ENCODE assay signal across 13 cellular contexts in the genomic region with DNA sequence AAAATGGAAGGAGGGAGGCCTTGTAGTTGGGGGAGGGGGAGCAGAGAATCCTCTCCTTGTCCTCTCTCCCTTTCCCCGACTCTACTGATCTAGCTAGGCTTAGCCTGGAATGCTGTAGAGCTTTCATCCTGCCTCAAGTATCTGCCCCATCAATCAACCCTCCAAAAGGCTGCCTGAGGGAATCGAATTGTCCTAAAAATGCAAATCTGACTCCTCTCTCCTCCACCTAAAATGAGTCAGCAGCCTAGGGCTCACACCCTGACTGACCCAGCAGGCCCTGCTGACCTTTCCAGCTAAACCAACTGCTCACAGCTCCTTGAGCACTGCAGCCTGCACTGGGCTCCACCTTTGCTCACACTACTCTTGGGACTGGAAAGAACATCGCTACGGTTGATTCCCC. TPM values are rescaled to one million over a fixed set of nuclear protein-coding genes. Genes with fewer than 3 reads are reported as not detected.
DNase-seq lines count a peak whose midpoint lies in the region; ATAC-seq and TF ChIP-seq lines count a peak whose summit lies in the region.
"Had no signal": no experiment of that assay in that cellular context is flagged by ENCODE, and none has a peak within 500 bp of the region (broad histone marks: within the 10 kb centered on the region; RNA-seq: fewer than 3 reads in every experiment).

No MANE protein-coding gene starts in this region.

- H2BK5ac ChIP-seq in H9 (ENCODE audit: insufficient read length, low read length), result no peak overlapping the region

- no peak overlapping the region for H3T11ph ChIP-seq in H9 (ENCODE audit: low read length)

- intact Hi-C loops in activated CD8-positive, alpha-beta T cell treated with anti-CD3 and anti-CD28 coated beads for 36 hours (cut with micrococcal nuclease), result no loop called here
- intact Hi-C loops in gastrocnemius medialis (cut with DNase I; ENCODE audit: low total_unique reads), result no loop called here

- no peak overlapping the region for H3K4ac ChIP-seq in H9 (ENCODE audit: low read depth, low read length)

- H3K18ac ChIP-seq in H9 (ENCODE audit: insufficient read length, low read depth, low read length), result no peak overlapping the region

- no peak overlapping the region for H4K91ac ChIP-seq in H9 (ENCODE audit: insufficient read length, low read depth, low read length)

- H3K56ac ChIP-seq in H9 (ENCODE audit: insufficient read length, low read depth, low read length), result no peak overlapping the region

- peaks cover 41% of the 10 kb centered on the region for H3K4me1 ChIP-seq in DOHH2 (ENCODE audit: control insufficient read depth, low read length)
- H3K4me1 ChIP-seq in H9 (ENCODE audit: insufficient read depth, low read length), result peaks cover 6% of the 10 kb centered on the region; the same call in 1 of the 2 replicates
- no peaks in the 10 kb centered on the region for H3K4me1 ChIP-seq in Karpas-422 (ENCODE audit: low read length)
- H3K4me1 ChIP-seq in gastrocnemius medialis, result peaks cover 5 to 23% of the 10 kb centered on the region in 2 donors

- H3K23ac ChIP-seq in H9 (ENCODE audit: insufficient read length, low read depth, low read length), result no peak overlapping the region

- H3K4me3 ChIP-seq in DOHH2 (ENCODE audit: low read length), result no peak overlapping the region
- no peak overlapping the region for H3K4me3 ChIP-seq in Karpas-422 (ENCODE audit: low read length)
- no peak overlapping the region for H3K4me3 ChIP-seq in gastrocnemius medialis

- H3K4me1 Mint-ChIP-seq in H9, result peaks cover 33 to 40% of the 10 kb centered on the region in 2 experiments
- H3K4me1 Mint-ChIP-seq in activated CD8-positive, alpha-beta T cell treated with anti-CD3 and anti-CD28 coated beads for 36 hours (ENCODE audit: low read depth), result peaks cover 15% of the 10 kb centered on the region

- ATAC-seq in activated CD8-positive, alpha-beta T cell treated with anti-CD3 and anti-CD28 coated beads for 36 hours, result no peak
- ATAC-seq in GM21576 (IDR thresholded peaks at IDR 0.05; ENCODE audit: unreplicated experiment) (no peak), gastrocnemius medialis (no peak)

- H3K9me3 Mint-ChIP-seq in H9, result peaks cover 2 to 3% of the 10 kb centered on the region in 2 experiments; a peak in 3 of 5 replicates
- no peaks in the 10 kb centered on the region for H3K9me3 Mint-ChIP-seq in activated CD8-positive, alpha-beta T cell treated with anti-CD3 and anti-CD28 coated beads for 36 hours

- POLR2A ChIA-PET in activated CD8-positive, alpha-beta T cell treated with anti-CD3 and anti-CD28 coated beads for 36 hours (lab: Charles Lee), result interaction anchor here (0.8 to 10.0 kb wide), 2 partner anchors 12 to 15 kb away, joined by 3 to 238 read pairs; a partner anchor contains a TSS

- H3K14ac ChIP-seq in H9 (ENCODE audit: insufficient read depth, low read length), result peak overlapping the region; percentile 18; the same call in 1 of the 2 replicates

- TF ChIP-seq CTCF in DOHH2 (IDR thresholded peaks at IDR 0.05; ENCODE audit: low read depth, low read length, poor library complexity, severe bottlenecking) (no peak), H9 (conservative IDR thresholded peaks at IDR 0.05) (no peak), gastrocnemius medialis (IDR thresholded peaks at IDR 0.05 in 4 of 5, conservative IDR thresholded peaks at IDR 0.05 in 1 of 5) (no peak)
- TF ChIP-seq CTCF in activated CD8-positive, alpha-beta T cell treated with anti-CD3 and anti-CD28 coated beads for 36 hours (IDR thresholded peaks at IDR 0.05), result no peak

- H2BK120ac ChIP-seq in H9 (ENCODE audit: low read depth, low read length, poor library complexity, severe bottlenecking), result no peak overlapping the region

- no peak overlapping the region for H2AK5ac ChIP-seq in H9 (ENCODE audit: insufficient read length, low read length)

- no peaks in the 10 kb centered on the region for H3K79me1 ChIP-seq in H9 (ENCODE audit: insufficient read depth, low read depth, low read length, poor library complexity, severe bottlenecking)

- peaks cover 32 to 56% (median 51%) of the 10 kb centered on the region in 3 experiments for H3K36me3 Mint-ChIP-seq in H9 (ENCODE audit: insufficient read depth in 1 of 3, low read depth in 3 of 3)
- H3K36me3 Mint-ChIP-seq in activated CD8-positive, alpha-beta T cell treated with anti-CD3 and anti-CD28 coated beads for 36 hours (ENCODE audit: low read depth), result peaks cover 39% of the 10 kb centered on the region

- CTCF ChIA-PET in activated CD8-positive, alpha-beta T cell treated with anti-CD3 and anti-CD28 coated beads for 36 hours (lab: Charles Lee), result interaction anchor here (0.6 to 1.2 kb wide), 4 partner anchors 10 to 316 kb away, joined by 3 to 4 read pairs (median 3); no protein-coding TSS in a partner anchor

- peak overlapping the region; percentile 75 to 97 (median 94); a peak in 6 of 7 replicates for H3K27ac Mint-ChIP-seq in H9
- peak overlapping the region; percentile 17 for H3K27ac Mint-ChIP-seq in activated CD8-positive, alpha-beta T cell treated with anti-CD3 and anti-CD28 coated beads for 36 hours

- TF ChIP-seq POLR2A in gastrocnemius medialis (IDR thresholded peaks at IDR 0.05), result no peak

- DNase-seq in H9 (peak; percentile 78), iPS-NIHi7 (ENCODE audit: extremely low spot score) (peak; percentile 64), Karpas-422 (no peak), gastrocnemius medialis (no peak)
- no peak for DNase-seq in activated CD8-positive, alpha-beta T cell treated with anti-CD3 and anti-CD28 coated beads for 36 hours
- DNase-seq: activated CD4-positive, alpha-beta T cell treated with anti-CD3 and anti-CD28 coated beads, Interleukin-2, amount 50 U/mL, for 48 hours; caudate nucleus; glutamatergic neuron; IMR-90; NCI-H524; stimulated activated CD4-positive, alpha-beta T cell treated with anti-CD3 and anti-CD28 coated beads, Interleukin-4, amount 100 ng/mL, for 1 hour had no signal

- H3K9ac ChIP-seq in H9 (ENCODE audit: extremely low read depth, insufficient read length, low read length), result no peak overlapping the region
- no peak overlapping the region for H3K9ac ChIP-seq in Karpas-422 (ENCODE audit: low read length)

- H3K9me3 ChIP-seq in DOHH2 (ENCODE audit: control insufficient read depth, insufficient read depth, low read length), result no peaks in the 10 kb centered on the region
- no peaks in the 10 kb centered on the region for H3K9me3 ChIP-seq in H9 (ENCODE audit: control insufficient read depth, low read depth, low read length)
- H3K9me3 ChIP-seq in Karpas-422 (ENCODE audit: low read length), result no peaks in the 10 kb centered on the region
- H3K9me3 ChIP-seq in gastrocnemius medialis, result no peaks in the 10 kb centered on the region

- no peak overlapping the region for H2BK12ac ChIP-seq in H9 (ENCODE audit: insufficient read length, low read depth, low read length)

- H2BK20ac ChIP-seq in H9 (ENCODE audit: low read depth, low read length, poor library complexity, severe bottlenecking), result no peak overlapping the region

- peaks cover 13% of the 10 kb centered on the region for H3F3A ChIP-seq in DOHH2 (ENCODE audit: control insufficient read depth, insufficient read depth)

- in situ Hi-C loops in gastrocnemius medialis (cut with MboI; ENCODE audit: low sequenced_read_pairs in 4 of 4), result no loop called here

- H3K9me2 ChIP-seq in DOHH2 (replicated peaks; ENCODE audit: control insufficient read depth, low read length) (no peaks in the 10 kb centered on the region), Karpas-422 (replicated peaks; ENCODE audit: insufficient read depth, low read length) (no peaks in the 10 kb centered on the region)

- H3K4me2 ChIP-seq in DOHH2 (ENCODE audit: low read length) (peak overlapping the region; percentile 89; the same call in 1 of the 2 replicates), H9 (ENCODE audit: insufficient read depth, insufficient read length, low read length) (no peak overlapping the region), Karpas-422 (ENCODE audit: low read depth, low read length, poor library complexity, severe bottlenecking) (no peak overlapping the region)

- H3K79me2 ChIP-seq in DOHH2 (ENCODE audit: control insufficient read depth, low read length) (peaks cover 30% of the 10 kb centered on the region), H9 (ENCODE audit: insufficient read depth, low read length) (no peaks in the 10 kb centered on the region), Karpas-422 (ENCODE audit: low read length) (no peaks in the 10 kb centered on the region)

- no CpG with 5 or more reads among the region's 4 CpGs for WGBS in H9 (ENCODE audit: extremely low coverage, insufficient read length, low lambda C conversion rate)

- H3K36me3 ChIP-seq in DOHH2 (ENCODE audit: control insufficient read depth, low read length), result peaks cover 45% of the 10 kb centered on the region
- no peaks in the 10 kb centered on the region for H3K36me3 ChIP-seq in Karpas-422 (ENCODE audit: insufficient read depth, low read length)
- peaks cover 0 to 42% of the 10 kb centered on the region in 2 donors for H3K36me3 ChIP-seq in gastrocnemius medialis

- H3K23me2 ChIP-seq in H9 (ENCODE audit: insufficient read length, low read depth, low read length, poor library complexity, severe bottlenecking), result peaks cover 16% of the 10 kb centered on the region

- no peak overlapping the region for H2BK15ac ChIP-seq in H9 (ENCODE audit: low read depth, low read length)

- peak overlapping the region; percentile 9 to 74; a peak in 3 of 5 replicates for H3K4me3 Mint-ChIP-seq in H9
- H3K4me3 Mint-ChIP-seq in activated CD8-positive, alpha-beta T cell treated with anti-CD3 and anti-CD28 coated beads for 36 hours, result peak overlapping the region; percentile 27

- H4K20me1 ChIP-seq in DOHH2 (ENCODE audit: control insufficient read depth, insufficient read depth, low read depth, low read length), result no peaks in the 10 kb centered on the region
- no peaks in the 10 kb centered on the region for H4K20me1 ChIP-seq in H9 (ENCODE audit: control insufficient read depth, insufficient read depth, insufficient read length)
- H4K20me1 ChIP-seq in Karpas-422 (ENCODE audit: insufficient read depth, low read depth, low read length), result no peaks in the 10 kb centered on the region

- H3K27ac ChIP-seq in DOHH2 (ENCODE audit: low read depth, low read length) (no peak overlapping the region), H9 (ENCODE audit: insufficient read length, low read depth, low read length) (peak overlapping the region; percentile 32), Karpas-422 (ENCODE audit: low read length) (no peak overlapping the region), gastrocnemius medialis (no peak overlapping the region)

- no peaks in the 10 kb centered on the region for H3K27me3 Mint-ChIP-seq in H9 (ENCODE audit: low read depth)
- no peaks in the 10 kb centered on the region for H3K27me3 Mint-ChIP-seq in activated CD8-positive, alpha-beta T cell treated with anti-CD3 and anti-CD28 coated beads for 36 hours

- no peak overlapping the region for H2AFZ ChIP-seq in H9 (ENCODE audit: low read length)
- H2AFZ ChIP-seq in Karpas-422 (ENCODE audit: low read length), result no peak overlapping the region

- no peak overlapping the region for H4K5ac ChIP-seq in H9 (ENCODE audit: insufficient read length, low read depth, low read length)

- H3K27me3 ChIP-seq in DOHH2 (ENCODE audit: control insufficient read depth, low read length) (no peaks in the 10 kb centered on the region), H9 (ENCODE audit: insufficient read depth, low read length) (no peaks in the 10 kb centered on the region), Karpas-422 (ENCODE audit: low read length) (no peaks in the 10 kb centered on the region), gastrocnemius medialis (no peaks in the 10 kb centered on the region)

- no peak overlapping the region for H4K8ac ChIP-seq in H9 (replicated peaks; ENCODE audit: insufficient read length, low read depth, low read length)

RNA-seq across cellular contexts. Expression of a gene that starts 2.8 kb away (rescaled TPM):
- 10.1 and 10.6 TPM in 2 replicates for total RNA-seq in H9 (2021)
- 10 to 100 TPM; 37.5 to 39.8 TPM for total RNA-seq in activated CD8-positive, alpha-beta T cell treated with anti-CD3 and anti-CD28 coated beads for 36 hours
- total RNA-seq in Karpas-422 (2014; rRNA removed; shearing (Covaris generic); ENCODE audit: low replicate concordance), result not detected in 2 replicates
- total RNA-seq in gastrocnemius medialis, result 1 to 10 TPM in 2 of 4 donors, under 1 TPM in 1, not detected in 1; 0.16 to 2.3 (median 1.1) TPM

RNA-seq across cellular contexts. Expression of a gene that starts 10.5 kb away (rescaled TPM):
- total RNA-seq in H9 (2021) (31.2 and 33.5 TPM in 2 replicates), gastrocnemius medialis (1 to 10 TPM; 2.9 to 9.4 (median 5.3) TPM)
- total RNA-seq in activated CD8-positive, alpha-beta T cell treated with anti-CD3 and anti-CD28 coated beads for 36 hours, result 10 to 100 TPM; 25.7 to 28.1 TPM
- total RNA-seq in Karpas-422 (2014; rRNA removed; shearing (Covaris generic); ENCODE audit: low replicate concordance), result 8.9 and 12.7 TPM in 2 replicates

RNA-seq across cellular contexts. Expression of a gene that starts 10.8 kb away (rescaled TPM):
- total RNA-seq in H9 (2021) (52.6 and 61.1 TPM in 2 replicates), gastrocnemius medialis (10 to 100 TPM; 10.1 to 20.6 (median 11.0) TPM)
- total RNA-seq in activated CD8-positive, alpha-beta T cell treated with anti-CD3 and anti-CD28 coated beads for 36 hours, result 10 to 100 TPM; 51.4 to 54.5 TPM
- total RNA-seq in Karpas-422 (2014; rRNA removed; shearing (Covaris generic); ENCODE audit: low replicate concordance), result 40.8 and 53.9 TPM in 2 replicates

Comparison
In these comparisons a context has a peak if more than half of its experiments do, and no peak if none do; other contexts are left out.
1. DNase-seq: peak in H9 (single experiment) and iPS-NIHi7 (single experiment); none in activated CD8-positive, alpha-beta T cell treated with anti-CD3 and anti-CD28 coated beads for 36 hours (single experiment), Karpas-422 (single experiment) and gastrocnemius medialis (0 of 2).